Comparison of ENCODE assay signal across 1 cellular context in the genomic region with DNA sequence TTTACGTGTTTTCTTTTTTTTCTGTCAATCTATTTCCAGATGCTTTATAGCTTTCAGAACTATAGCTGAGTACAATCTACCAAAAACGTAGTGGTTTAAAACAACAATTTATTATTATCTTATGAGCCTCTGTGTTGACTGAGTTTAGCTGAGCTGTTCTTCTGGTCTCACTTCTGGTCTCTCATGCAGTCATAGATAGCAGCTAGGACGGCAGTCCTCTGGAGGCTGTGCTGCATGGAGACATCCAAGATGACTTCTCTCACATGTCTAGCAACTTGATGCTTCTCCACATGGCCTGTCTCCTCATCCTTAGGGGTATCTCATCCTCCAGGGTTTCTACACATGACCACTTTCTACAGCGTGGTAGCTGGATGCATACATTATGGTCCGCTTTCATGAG.
TF ChIP-seq lines count a peak whose summit lies in the region.

No MANE protein-coding gene starts in this region.

TF ChIP-seq in A549, 52 proteins besides CTCF, POLR2A, EP300 and RAD21 (continued from another document):
- TF ChIP-seq, protein P1, sequence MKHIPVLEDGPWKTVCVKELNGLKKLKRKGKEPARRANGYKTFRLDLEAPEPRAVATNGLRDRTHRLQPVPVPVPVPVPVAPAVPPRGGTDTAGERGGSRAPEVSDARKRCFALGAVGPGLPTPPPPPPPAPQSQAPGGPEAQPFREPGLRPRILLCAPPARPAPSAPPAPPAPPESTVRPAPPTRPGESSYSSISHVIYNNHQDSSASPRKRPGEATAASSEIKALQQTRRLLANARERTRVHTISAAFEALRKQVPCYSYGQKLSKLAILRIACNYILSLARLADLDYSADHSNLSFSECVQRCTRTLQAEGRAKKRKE (CRISPR knock-in tag; IDR thresholded peaks at IDR 0.05; ENCODE audit: low read depth) = no peak
- TF ChIP-seq ESRRA (IDR thresholded peaks at IDR 0.05; ENCODE audit: borderline replicate concordance, low read length) = no peak
- TF ChIP-seq RCOR1 (IDR thresholded peaks at IDR 0.05; ENCODE audit: low read depth, low read length) = no peak
- no peak for TF ChIP-seq CBX8 (IDR thresholded peaks at IDR 0.05)
- no peak for TF ChIP-seq HOXB13 (CRISPR knock-in tag; IDR thresholded peaks at IDR 0.05; ENCODE audit: low read depth)
- no peak for TF ChIP-seq FOSL2 (IDR thresholded peaks at IDR 0.05)
- TF ChIP-seq FOSL2 (CRISPR knock-in tag; IDR thresholded peaks at IDR 0.05) = no peak
- no peak for TF ChIP-seq HOXB5 (CRISPR knock-in tag; IDR thresholded peaks at IDR 0.05)
- TF ChIP-seq GATA3 (IDR thresholded peaks at IDR 0.05; ENCODE audit: borderline replicate concordance) = no peak
- no peak for TF ChIP-seq POLR2AphosphoS2 (conservative IDR thresholded peaks at IDR 0.05; ENCODE audit: low read length)
